Comparison of ENCODE assay signal across 13 cellular contexts in genomic region chr2:151730242-151730975, GRCh38. TPM values are rescaled to one million over a fixed set of nuclear protein-coding genes. Genes with fewer than 3 reads are reported as not detected.
A peak's percentile ranks its signal among the peaks of the same experiment; 100 is the strongest.
DNase-seq lines count a peak whose midpoint lies in the region; ATAC-seq and TF ChIP-seq lines count a peak whose summit lies in the region.
"Had no signal": no experiment of that assay in that cellular context is flagged by ENCODE, and none has a peak within 500 bp of the region (broad histone marks: within the 10 kb centered on the region; RNA-seq: fewer than 3 reads in every experiment).

No MANE protein-coding gene starts in this region.

- no peak for TF ChIP-seq CTCF in fibroblast of lung (conservative IDR thresholded peaks at IDR 0.05 in 1 of 2, IDR thresholded peaks at IDR 0.05 in 1 of 2; ENCODE audit: low read depth in 1 of 2, low read length in 2 of 2)

- no peaks in the 10 kb centered on the region for H3K36me3 ChIP-seq in fibroblast of lung (ENCODE audit: control insufficient read depth, insufficient read depth, low read length)
- H3K36me3 ChIP-seq: lower lobe of right lung had no signal

- no peak overlapping the region for H3K4me3 ChIP-seq in fibroblast of lung (replicated peaks in 1 of 4; ENCODE audit: control extremely low read depth in 1 of 4, insufficient read depth in 1 of 4, low read depth in 3 of 4, low read length in 4 of 4)
- H3K4me3 ChIP-seq: lower lobe of right lung had no signal

- H3K79me2 ChIP-seq in fibroblast of lung (ENCODE audit: control insufficient read depth, insufficient read depth, low read length) = no peaks in the 10 kb centered on the region

- H3K4me2 ChIP-seq in fibroblast of lung (ENCODE audit: extremely low read depth, insufficient read depth, low read length) = no peak overlapping the region
- H3K4me2 ChIP-seq: KMS-11 had no signal

- no peak overlapping the region for H3K27ac ChIP-seq in fibroblast of lung (ENCODE audit: insufficient read depth, low read length)
- H3K27ac ChIP-seq: KMS-11, lower lobe of right lung had no signal

- peak; percentile 35 for DNase-seq in AG20443 (ENCODE audit: low spot score)
- DNase-seq in fibroblast of lung (ENCODE audit: low read depth in 2 of 2) = peak; percentile 71 to 72
- DNase-seq in naive thymus-derived CD8-positive, alpha-beta T cell = no peak
- DNase-seq in cerebellar nuclear complex (lab: John Stamatoyannopoulos, UW) = no peak
- DNase-seq in HUDEP-2 (lab: John Stamatoyannopoulos, UW; ENCODE audit: unreplicated experiment in 76 of 76) = no peak
- no peak for DNase-seq in T-cell
- DNase-seq: C1 segment of cervical spinal cord; dermis blood vessel endothelial cell; lower lobe of right lung; stimulated activated CD4-positive, alpha-beta T cell treated with anti-CD3 and anti-CD28 coated beads, Interleukin-4, amount 100 ng/mL, for 4 hours had no signal

- H3K27me3 Mint-ChIP-seq in naive thymus-derived CD8-positive, alpha-beta T cell = peaks cover 0 to 3% (median 0%) of the 10 kb centered on the region in 5 donors
- H3K27me3 Mint-ChIP-seq in T-cell = no peaks in the 10 kb centered on the region

- peaks cover 0 to 21% (median 0%) of the 10 kb centered on the region in 4 donors for H3K4me1 Mint-ChIP-seq in naive thymus-derived CD8-positive, alpha-beta T cell
- H3K4me1 Mint-ChIP-seq in T-cell = peaks cover 0 to 10% (median 2%) of the 10 kb centered on the region in 3 donors

- POLR2A ChIA-PET in naive thymus-derived CD8-positive, alpha-beta T cell (lab: Charles Lee) = interaction anchor here (0.7 kb wide), 1 partner anchor 8 kb away, joined by 6 read pairs; no protein-coding TSS in a partner anchor
- POLR2A ChIA-PET in T-cell (lab: Charles Lee) = no interaction called here

- no peaks in the 10 kb centered on the region for H3K4me1 ChIP-seq in fibroblast of lung (ENCODE audit: control insufficient read depth, extremely low read depth, insufficient read depth, low read length)
- H3K4me1 ChIP-seq: lower lobe of right lung had no signal

- H3K9me3 ChIP-seq in fibroblast of lung (ENCODE audit: control insufficient read depth, insufficient read depth, low read depth, low read length) = no peaks in the 10 kb centered on the region
- H3K9me3 ChIP-seq: lower lobe of right lung had no signal

- no peaks in the 10 kb centered on the region for H3K27me3 ChIP-seq in fibroblast of lung (ENCODE audit: control insufficient read depth, insufficient read depth, low read length)

- no peak overlapping the region for H3K9ac ChIP-seq in fibroblast of lung (ENCODE audit: insufficient read depth, low read length)
- H3K9ac ChIP-seq: KMS-11 had no signal

- H3K4me3 Mint-ChIP-seq in naive thymus-derived CD8-positive, alpha-beta T cell = no peak overlapping the region
- H3K4me3 Mint-ChIP-seq in T-cell = no peak overlapping the region

- H2AFZ ChIP-seq in fibroblast of lung (ENCODE audit: low read length) = no peak overlapping the region

- peak overlapping the region in 1 of 10 donors; percentile 0 for H3K27ac Mint-ChIP-seq in naive thymus-derived CD8-positive, alpha-beta T cell
- no peak overlapping the region for H3K27ac Mint-ChIP-seq in T-cell

- H3K36me3 Mint-ChIP-seq in naive thymus-derived CD8-positive, alpha-beta T cell = no peaks in the 10 kb centered on the region
- H3K36me3 Mint-ChIP-seq in T-cell = no peaks in the 10 kb centered on the region

- no peaks in the 10 kb centered on the region for H4K20me1 ChIP-seq in fibroblast of lung (ENCODE audit: control insufficient read depth, extremely low read depth, insufficient read depth, low read length)

- ATAC-seq in GM21367 (IDR thresholded peaks at IDR 0.05; ENCODE audit: unreplicated experiment) = peak; percentile 61
- ATAC-seq in HG03469 (IDR thresholded peaks at IDR 0.05; ENCODE audit: unreplicated experiment) = peak; percentile 54
- no peak for ATAC-seq in naive thymus-derived CD8-positive, alpha-beta T cell
- no peak for ATAC-seq in T-cell (replicated peaks in 1 of 4)
- ATAC-seq: lower lobe of right lung had no signal

- CTCF ChIA-PET in T-cell (lab: Charles Lee) = no interaction called here

- H3K9me3 Mint-ChIP-seq in naive thymus-derived CD8-positive, alpha-beta T cell = no peaks in the 10 kb centered on the region
- H3K9me3 Mint-ChIP-seq in T-cell = no peaks in the 10 kb centered on the region

RNA-seq across cellular contexts. Expression of gene NEB, which starts 3.9 kb away (rescaled TPM):
- total RNA-seq in fibroblast of lung = 0.17 and 0.26 TPM in 2 replicates
- polyA plus RNA-seq in fibroblast of lung = 0.06 and 0.26 TPM in 2 replicates
- 0.13 TPM in 1 of 2 replicates, not detected in the other for polyA plus RNA-seq in fibroblast of lung (2012)
- not detected in 2 replicates for polyA minus RNA-seq in fibroblast of lung (ENCODE audit: low replicate concordance)
- total RNA-seq in naive thymus-derived CD8-positive, alpha-beta T cell = 1 to 10 TPM; 1.1 to 1.7 TPM
- under 1 TPM in 1 of 3 donors, not detected in 2; 0.48 TPM for polyA plus RNA-seq in naive thymus-derived CD8-positive, alpha-beta T cell
- 1 to 10 TPM in 3 of 5 donors, under 1 TPM in 2; 0.91 to 1.4 (median 1.3) TPM for total RNA-seq in T-cell

Comparison
In these comparisons a context has a peak if more than half of its experiments do, and no peak if none do; other contexts are left out.
1. DNase-seq: peak in AG20443 (single experiment) and fibroblast of lung (2 of 2); none in naive thymus-derived CD8-positive, alpha-beta T cell (0 of 10), cerebellar nuclear complex (0 of 2), HUDEP-2 (0 of 76) and T-cell (0 of 34).
2. ATAC-seq: peak in GM21367 (single experiment) and HG03469 (single experiment); none in naive thymus-derived CD8-positive, alpha-beta T cell (0 of 2) and T-cell (0 of 4).